Comparison of ENCODE assay signal across 9 cellular contexts in genomic region chr11:34302046-34302921, GRCh38. TPM values are rescaled to one million over a fixed set of nuclear protein-coding genes. Genes with fewer than 3 reads are reported as not detected.
A peak's percentile ranks its signal among the peaks of the same experiment; 100 is the strongest.
DNase-seq lines count a peak whose midpoint lies in the region; ATAC-seq lines count a peak whose summit lies in the region.
"Had no signal": no experiment of that assay in that cellular context is flagged by ENCODE, and none has a peak within 500 bp of the region (broad histone marks: within the 10 kb centered on the region; RNA-seq: fewer than 3 reads in every experiment).

No MANE protein-coding gene starts in this region.

- peak; percentile 40 for ATAC-seq in GM19328 (IDR thresholded peaks at IDR 0.05; ENCODE audit: unreplicated experiment)
- ATAC-seq in HG03378 (IDR thresholded peaks at IDR 0.05; ENCODE audit: unreplicated experiment) = peak; percentile 86
- ATAC-seq in stimulated activated naive CD8-positive, alpha-beta T cell treated with anti-CD3 and anti-CD28 coated beads, Interleukin-15, amount 100 ng/mL, for 72 hours = peak; percentile 64

- H3K4me3 Mint-ChIP-seq in stimulated activated naive CD8-positive, alpha-beta T cell treated with anti-CD3 and anti-CD28 coated beads, Interleukin-15, amount 100 ng/mL, for 72 hours = no peak overlapping the region

- H3K4me1 Mint-ChIP-seq in stimulated activated naive CD8-positive, alpha-beta T cell treated with anti-CD3 and anti-CD28 coated beads, Interleukin-15, amount 100 ng/mL, for 72 hours = peaks cover 23% of the 10 kb centered on the region

- no peak overlapping the region for H3K27ac Mint-ChIP-seq in stimulated activated naive CD8-positive, alpha-beta T cell treated with anti-CD3 and anti-CD28 coated beads, Interleukin-15, amount 100 ng/mL, for 72 hours

- H3K27me3 Mint-ChIP-seq in stimulated activated naive CD8-positive, alpha-beta T cell treated with anti-CD3 and anti-CD28 coated beads, Interleukin-15, amount 100 ng/mL, for 72 hours = no peaks in the 10 kb centered on the region

- DNase-seq in A172 (ENCODE audit: low spot score) (peak; percentile 96), amniotic stem cell (lab: John Stamatoyannopoulos, UW) (peak; percentile 73), NCI-H82 treated with DMSO at 0.1 percent for 48 hours (lab: John Stamatoyannopoulos, UW; ENCODE audit: unreplicated experiment) (no peak), NCI-H1092 (lab: John Stamatoyannopoulos, UW) (no peak), NCI-H2081 treated with DMSO at 0.1 percent for 48 hours (lab: John Stamatoyannopoulos, UW) (no peak)
- no peak for DNase-seq in stimulated activated naive CD8-positive, alpha-beta T cell treated with anti-CD3 and anti-CD28 coated beads, Interleukin-15, amount 100 ng/mL, for 72 hours
- DNase-seq: DND-41 had no signal

- H3K9me3 Mint-ChIP-seq in stimulated activated naive CD8-positive, alpha-beta T cell treated with anti-CD3 and anti-CD28 coated beads, Interleukin-15, amount 100 ng/mL, for 72 hours = no peaks in the 10 kb centered on the region

RNA-seq across cellular contexts. Expression of gene ABTB2, which starts 55.5 kb away (rescaled TPM):
- total RNA-seq in A172 (2014; rRNA removed; shearing (Covaris generic)) = 0.72 and 0.93 TPM in 2 replicates

Comparison
In these comparisons a context has a peak if more than half of its experiments do, and no peak if none do; other contexts are left out.
1. DNase-seq: peak in A172 (single experiment) and amniotic stem cell (single experiment); none in stimulated activated naive CD8-positive, alpha-beta T cell treated with anti-CD3 and anti-CD28 coated beads, Interleukin-15, amount 100 ng/mL, for 72 hours (0 of 2), NCI-H82 treated with DMSO at 0.1 percent for 48 hours (single experiment), NCI-H1092 (single experiment) and NCI-H2081 treated with DMSO at 0.1 percent for 48 hours (single experiment).
2. Peak in every context shown above with its lines, with median percentiles within 50 percentile points of each other: ATAC-seq.